ENCODE assay signal across 8 cellular contexts in genomic region chr6:134822920-134823430, GRCh38.
DNase-seq lines count a peak whose midpoint lies in the region; ATAC-seq, FAIRE-seq and TF ChIP-seq lines count a peak whose summit lies in the region.

No MANE protein-coding gene starts in this region.

- peak; percentile 91 for FAIRE-seq in endothelial cell of umbilical vein (lab: Jason Lieb, UNC)

- peak; percentile 95 for TF ChIP-seq CTCF in VCaP (conservative IDR thresholded peaks at IDR 0.05)
- TF ChIP-seq CTCF in endothelial cell of umbilical vein (IDR thresholded peaks at IDR 0.05; ENCODE audit: extremely low read depth in 1 of 2, insufficient read depth in 1 of 2, low read depth in 1 of 2, low read length in 2 of 2): peak; percentile 85 to 88
- TF ChIP-seq CTCF in testis (IDR thresholded peaks at IDR 0.05): peak; percentile 78 to 94 (median 93)

- no TSS peak for BruUV-seq in endothelial cell of umbilical vein (replicated peaks; lab: Mats Ljungman, UMichigan)

- no peaks in the 10 kb centered on the region for H3K36me3 ChIP-seq in endothelial cell of umbilical vein (ENCODE audit: control insufficient read depth in 2 of 2, extremely low read depth in 1 of 2, insufficient read depth in 2 of 2, low read length in 2 of 2)
- no peaks in the 10 kb centered on the region for H3K36me3 ChIP-seq in testis (ENCODE audit: low read depth, missing control alignments)

- H3K27ac ChIP-seq in VCaP (no peak overlapping the region), endothelial cell of umbilical vein (ENCODE audit: insufficient read depth, low read depth, low read length) (no peak overlapping the region), testis (no peak overlapping the region)

- no peaks in the 10 kb centered on the region for H4K20me1 ChIP-seq in endothelial cell of umbilical vein (replicated peaks; ENCODE audit: control insufficient read depth, extremely low read depth, insufficient read depth, low read length)

- no peaks in the 10 kb centered on the region for H3K9me3 ChIP-seq in endothelial cell of umbilical vein (replicated peaks; ENCODE audit: control insufficient read depth, insufficient read depth, low read length)
- no peaks in the 10 kb centered on the region for H3K9me3 ChIP-seq in testis

- TF ChIP-seq POLR2A in endothelial cell of umbilical vein (IDR thresholded peaks at IDR 0.05; ENCODE audit: low read depth, low read length) (no peak), testis (IDR thresholded peaks at IDR 0.05) (no peak)

- H3K4me3 ChIP-seq in endothelial cell of umbilical vein (replicated peaks in 1 of 3; ENCODE audit: insufficient read depth in 1 of 3, low read depth in 1 of 3, low read length in 3 of 3) (no peak overlapping the region), testis (no peak overlapping the region)

- dilution Hi-C loops in endothelial cell of umbilical vein (cut with MboI; ENCODE audit: extremely low pct_ligation_motif_present, low sequenced_read_pairs): no loop called here

- no peaks in the 10 kb centered on the region for H3K79me2 ChIP-seq in endothelial cell of umbilical vein (ENCODE audit: control insufficient read depth, insufficient read depth, low read length)

- no peaks in the 10 kb centered on the region for H3K27me3 ChIP-seq in endothelial cell of umbilical vein (ENCODE audit: control insufficient read depth in 2 of 2, insufficient read depth in 2 of 2, low read length in 2 of 2)
- no peaks in the 10 kb centered on the region for H3K27me3 ChIP-seq in testis

- H3K4me1 ChIP-seq in endothelial cell of umbilical vein (ENCODE audit: control insufficient read depth, extremely low read depth, insufficient read depth, low read length): no peaks in the 10 kb centered on the region
- H3K4me1 ChIP-seq in testis: peaks cover 11% of the 10 kb centered on the region

- ATAC-seq in GM18868 (IDR thresholded peaks at IDR 0.05; ENCODE audit: unreplicated experiment) (peak; percentile 77), HG03139 (IDR thresholded peaks at IDR 0.05; ENCODE audit: unreplicated experiment) (peak; percentile 73)

- H2AFZ ChIP-seq in endothelial cell of umbilical vein (ENCODE audit: low read depth, low read length): no peak overlapping the region

- no peak overlapping the region for H3K4me2 ChIP-seq in endothelial cell of umbilical vein (ENCODE audit: insufficient read depth, low read length)

- H3K9ac ChIP-seq in endothelial cell of umbilical vein (replicated peaks; ENCODE audit: extremely low read depth, insufficient read depth, low read length): no peak overlapping the region

- no peaks in the 10 kb centered on the region for H3K9me1 ChIP-seq in endothelial cell of umbilical vein (replicated peaks; ENCODE audit: control insufficient read depth, extremely low read depth, insufficient read depth, low read length)

- POLR2A ChIA-PET in endothelial cell of umbilical vein (lab: Charles Lee): interaction anchor here (0.6 to 0.8 kb wide), 2 partner anchors 649 to 651 kb away, joined by 3 to 5 read pairs; no protein-coding TSS in a partner anchor

- WGBS in testis, 2 donors: 33 to 36% methylated on average over 10 of the region's 10 CpGs

- peak in 11 of 14 donors; percentile 3 to 51 (median 16) for DNase-seq in C1 segment of cervical spinal cord (lab: John Stamatoyannopoulos, UW)
- DNase-seq in NCI-H2196 (lab: John Stamatoyannopoulos, UW; ENCODE audit: unreplicated experiment): peak; percentile 87
- DNase-seq in endothelial cell of umbilical vein (ENCODE audit: low read depth, low spot score): peak; percentile 84
- peak; percentile 92 for DNase-seq in midbrain (lab: John Stamatoyannopoulos, UW)
- peak; percentile 65 for DNase-seq in testis

- intact Hi-C loops in endothelial cell of umbilical vein (cut with micrococcal nuclease): loop anchor here (1.0 to 10.0 kb wide), 14 partner anchors 60 to 712 kb away; no protein-coding TSS in a partner anchor
- intact Hi-C loops in testis (cut with DNase I; ENCODE audit: low total_unique reads): loop anchor here (5.0 kb wide), 1 partner anchor 646 kb away; no protein-coding TSS in a partner anchor

- CTCF ChIA-PET in endothelial cell of umbilical vein (lab: Charles Lee): interaction anchor here (0.5 to 6.3 kb wide), 63 partner anchors 9 to 899 kb away, joined by 3 to 114 read pairs (median 4); partner anchors contain the start of gene SGK1

TF ChIP-seq in endothelial cell of umbilical vein, 7 proteins besides CTCF, POLR2A, EP300 and RAD21:
- TF ChIP-seq JUN (IDR thresholded peaks at IDR 0.05; ENCODE audit: borderline replicate concordance, insufficient read depth, insufficient read length, low read depth) (no peak), MYC (IDR thresholded peaks at IDR 0.05; ENCODE audit: low read depth, low read length) (no peak), FOS (IDR thresholded peaks at IDR 0.05; ENCODE audit: borderline replicate concordance, insufficient read depth, low read length) (no peak), EZH2 (IDR thresholded peaks at IDR 0.05; ENCODE audit: borderline replicate concordance, low read depth, low read length, severe bottlenecking) (no peak), POLR2AphosphoS5 (IDR thresholded peaks at IDR 0.05; ENCODE audit: insufficient read depth, low read depth, low read length) (no peak), GATA2 (IDR thresholded peaks at IDR 0.05; ENCODE audit: insufficient read depth, insufficient read length, low read depth, low read length) (no peak), MAX (IDR thresholded peaks at IDR 0.05; ENCODE audit: insufficient read depth, insufficient read length) (no peak)
TF ChIP-seq in endothelial cell of umbilical vein: peak in this region for 0.

Comparison
In these comparisons a context has a peak if more than half of its experiments do, and no peak if none do; other contexts are left out.
1. DNase-seq: peak in every context shown above with its lines; median percentile 92 in midbrain; 87 in NCI-H2196; 84 in endothelial cell of umbilical vein; 65 in testis; 16 in C1 segment of cervical spinal cord.